In the genomic region with DNA sequence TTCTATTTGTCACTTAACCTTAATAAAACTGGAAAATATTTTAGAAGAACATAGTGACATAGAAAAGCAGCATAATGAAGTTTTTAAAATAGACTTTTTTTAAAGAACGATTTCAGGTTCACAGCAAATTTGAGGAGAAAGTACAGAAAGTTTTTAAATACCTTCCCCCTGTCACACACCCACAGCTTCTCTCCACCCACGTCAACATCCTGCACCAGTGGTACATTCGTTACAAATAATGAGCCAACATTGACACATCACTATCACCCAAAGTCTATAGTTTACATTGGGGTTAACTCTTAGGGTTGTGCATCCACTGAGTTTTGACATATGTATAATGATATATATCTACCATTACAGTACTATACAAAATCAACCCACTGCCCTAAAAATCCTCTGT, we compare ENCODE assay signal across 7 cellular contexts. TPM values are rescaled to one million over a fixed set of nuclear protein-coding genes. Genes with fewer than 3 reads are reported as not detected.
"Had no signal": no experiment of that assay in that cellular context is flagged by ENCODE, and none has a peak within 500 bp of the region (broad histone marks: within the 10 kb centered on the region; RNA-seq: fewer than 3 reads in every experiment).

No MANE protein-coding gene starts in this region.

- H3K27ac ChIP-seq: HL-60 had no signal

- H3K4me3 ChIP-seq: K562 had no signal

- FAIRE-seq: HepG2, HTR-8/SVneo, K562 had no signal

- ATAC-seq: HepG2, K562 had no signal

- DNase-seq: IMR-90, KBM-7 had no signal

RNA-seq across cellular contexts. Expression of a gene that starts 3.0 kb away (rescaled TPM):
- total RNA-seq: HepG2, HT-29 had no signal
